Comparison of ENCODE assay signal across 8 cellular contexts in genomic region chr1:160098852-160099647, GRCh38. TPM values are rescaled to one million over a fixed set of nuclear protein-coding genes. Genes with fewer than 3 reads are reported as not detected.
DNase-seq lines count a peak whose midpoint lies in the region; ATAC-seq, FAIRE-seq and TF ChIP-seq lines count a peak whose summit lies in the region.

No MANE protein-coding gene starts in this region.

- intact Hi-C loops in kidney (cut with DNase I): no loop called here

- peaks cover 20 to 31% of the 10 kb centered on the region in 2 donors for H3K4me1 ChIP-seq in kidney (ENCODE audit: control insufficient read depth in 1 of 2, insufficient read depth in 1 of 2, low read depth in 1 of 2, low read length in 2 of 2)

- H3K9ac ChIP-seq in kidney (ENCODE audit: low read length in 2 of 2): peak overlapping the region; percentile 93

- H3K36me3 ChIP-seq in kidney (ENCODE audit: control insufficient read depth in 1 of 2, insufficient read depth in 2 of 2, low read length in 2 of 2): peaks cover 0 to 2% of the 10 kb centered on the region in 2 donors

- H3K27ac ChIP-seq in kidney (ENCODE audit: low read depth in 2 of 2, low read length in 2 of 2): peak overlapping the region; percentile 95 to 98

- H3K9me3 ChIP-seq in kidney (ENCODE audit: control insufficient read depth in 1 of 2, low read length in 2 of 2): no peaks in the 10 kb centered on the region

- no peak for FAIRE-seq in kidney (lab: Jason Lieb, UNC)

- ATAC-seq in GM19023 (IDR thresholded peaks at IDR 0.05; ENCODE audit: unreplicated experiment): peak; percentile 82
- peak; percentile 84 for ATAC-seq in HG03175 (IDR thresholded peaks at IDR 0.05; ENCODE audit: unreplicated experiment)
- peak; percentile 83 to 88 for ATAC-seq in activated CD4-positive, CD25-positive, alpha-beta regulatory T cell treated with anti-CD3 and anti-CD28 coated beads, Interleukin-2, amount 50 U/mL, for 24 hours

- TF ChIP-seq CTCF in kidney (IDR thresholded peaks at IDR 0.05; ENCODE audit: borderline replicate concordance, extremely low read depth, insufficient read depth): no peak

- peak overlapping the region; percentile 63 to 81 for H3K4me3 ChIP-seq in kidney (ENCODE audit: low read length in 2 of 2)

- DNase-seq in AG08396 (ENCODE audit: low spot score) (peak; percentile 98), NCI-H226 (peak; percentile 78), cerebellar cortex (ENCODE audit: low spot score) (peak; percentile 98), kidney (peak; percentile 99)
- DNase-seq in stimulated activated CD4-positive, alpha-beta T cell treated with anti-CD3 and anti-CD28 coated beads, Interleukin-12 subunit alpha, Interleukin-12 subunit beta, amount 100 ng/mL, for 48 hours (ENCODE audit: low read depth in 2 of 3, low spot score in 1 of 3): peak; percentile 96 to 99 (median 98)

RNA-seq across cellular contexts. Expression of gene IGSF8, which starts 0.6 kb away (rescaled TPM):
- total RNA-seq in kidney: 40.9 TPM
- polyA plus RNA-seq in kidney (ENCODE audit: insufficient read depth, low read depth, low replicate concordance): 47.0 TPM

RNA-seq across cellular contexts. Expression of gene ATP1A2, which starts 16.5 kb away (rescaled TPM):
- total RNA-seq in kidney: 4.1 TPM
- 5.5 TPM for polyA plus RNA-seq in kidney (ENCODE audit: insufficient read depth, low read depth, low replicate concordance)

RNA-seq across cellular contexts. Expression of gene KCNJ9, which starts 17.7 kb away (rescaled TPM):
- not detected for total RNA-seq in kidney
- polyA plus RNA-seq in kidney (ENCODE audit: insufficient read depth, low read depth, low replicate concordance): 0.09 TPM

RNA-seq across cellular contexts. Expression of gene KCNJ10, which starts 29.1 kb away (rescaled TPM):
- 4.9 TPM for total RNA-seq in kidney
- polyA plus RNA-seq in kidney (ENCODE audit: insufficient read depth, low read depth, low replicate concordance): 57.6 TPM

RNA-seq across cellular contexts. Expression of gene ATP1A4, which starts 52.4 kb away (rescaled TPM):
- 0.19 TPM for total RNA-seq in kidney
- polyA plus RNA-seq in kidney (ENCODE audit: insufficient read depth, low read depth, low replicate concordance): not detected

Comparison
In these comparisons a context has a peak if more than half of its experiments do, and no peak if none do; other contexts are left out.
1. Peak in every context shown above with its lines: DNase-seq, ATAC-seq, H3K4me3 ChIP-seq and H3K27ac ChIP-seq.